1 cellular context compared by ENCODE assay signal in the genomic region with DNA sequence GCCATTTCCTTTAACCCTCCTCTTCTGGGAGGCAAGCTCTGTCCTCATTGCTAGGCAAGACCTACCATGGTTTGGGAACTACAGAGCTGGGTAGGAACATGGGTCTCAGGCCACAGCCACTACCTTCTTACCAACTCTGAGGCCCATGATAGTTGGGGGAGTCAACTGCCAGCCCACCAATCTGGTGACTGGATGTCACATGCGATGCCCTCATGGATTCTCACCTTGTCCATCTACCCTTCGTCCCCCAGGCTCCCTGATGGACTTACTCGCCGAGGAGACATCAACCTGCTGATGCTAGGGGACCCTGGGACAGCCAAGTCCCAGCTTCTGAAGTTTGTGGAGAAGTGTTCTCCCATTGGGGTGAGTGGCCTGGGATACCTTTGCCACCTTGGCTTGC.
A peak's percentile ranks its signal among the peaks of the same experiment; 100 is the strongest.
TF ChIP-seq lines count a peak whose summit lies in the region.

No MANE protein-coding gene starts in this region.

TF ChIP-seq in H1, 55 proteins besides CTCF, POLR2A, EP300 and RAD21:
- TF ChIP-seq CBX8 (IDR thresholded peaks at IDR 0.05; ENCODE audit: borderline replicate concordance, low read depth, low read length), result no peak
- no peak for TF ChIP-seq SP1 (IDR thresholded peaks at IDR 0.05; ENCODE audit: low read depth, low read length)
- peak; percentile 70; the same call in 1 of the 2 replicates for TF ChIP-seq POLR2AphosphoS5 (IDR thresholded peaks at IDR 0.05; ENCODE audit: low read depth, low read length)
- no peak for TF ChIP-seq RBBP5 (IDR thresholded peaks at IDR 0.05; ENCODE audit: borderline replicate concordance, low read depth, low read length)
